8 cellular contexts compared by ENCODE assay signal in genomic region chr15:92831459-92832229, GRCh38.
DNase-seq lines count a peak whose midpoint lies in the region; ATAC-seq, FAIRE-seq and TF ChIP-seq lines count a peak whose summit lies in the region.

No MANE protein-coding gene starts in this region.

- H3K4me3 Mint-ChIP-seq in mesothelial cell of epicardium = peak overlapping the region; percentile 53

- peak overlapping the region; percentile 73 for H3K27ac ChIP-seq in H1 (ENCODE audit: low read depth, low read length)

- TF ChIP-seq POLR2A in H1 (IDR thresholded peaks at IDR 0.05; ENCODE audit: control extremely low read depth in 1 of 2, low read depth in 2 of 2, low read length in 2 of 2) = peak; percentile 67 to 90

- peak overlapping the region; percentile 36; the same call in 1 of the 2 replicates for H2BK20ac ChIP-seq in H1 (ENCODE audit: low read length)

- H3K79me2 ChIP-seq in H1 (ENCODE audit: control insufficient read depth in 1 of 2, insufficient read depth in 2 of 2, low read length in 2 of 2) = no peaks in the 10 kb centered on the region

- no peak overlapping the region; the same call in 1 of the 2 replicates for H3K18ac ChIP-seq in H1 (ENCODE audit: extremely low read depth, low read length)

- no peaks in the 10 kb centered on the region for H3K79me1 ChIP-seq in H1 (ENCODE audit: low read depth, low read length)

- no peak overlapping the region for H3K56ac ChIP-seq in H1 (replicated peaks; ENCODE audit: insufficient read length, low read depth, low read length)

- H3K4ac ChIP-seq in H1 (replicated peaks; ENCODE audit: insufficient read length, low read depth, low read length) = no peak overlapping the region

- peak overlapping the region; percentile 54 for H4K5ac ChIP-seq in H1 (ENCODE audit: insufficient read length, low read depth, low read length)

- CTCF ChIA-PET in H1 (lab: Charles Lee; ENCODE audit: partially characterized antibody) = interaction anchor here (0.6 to 3.7 kb wide), 8 partner anchors 9 to 39 kb away, joined by 3 to 14 read pairs (median 4); no protein-coding TSS in a partner anchor

- no peak overlapping the region for H3K23ac ChIP-seq in H1 (ENCODE audit: insufficient read length)

- no peak overlapping the region for H4K8ac ChIP-seq in H1 (ENCODE audit: extremely low read depth, insufficient read depth, low read length)

- no peaks in the 10 kb centered on the region for H3K9me3 Mint-ChIP-seq in mesothelial cell of epicardium

- H3K9ac ChIP-seq in H1 (replicated peaks in 1 of 4; ENCODE audit: extremely low read depth in 1 of 4, low read depth in 3 of 4, low read length in 3 of 4) = 0 out of 7 replicates have a peak overlapping the region, but pooled peaks of 1 of the 4 experiments have one; percentile 11

- H3K36me3 ChIP-seq in H1 (ENCODE audit: control insufficient read depth in 2 of 4, insufficient read depth in 4 of 4, low read length in 3 of 4) = no peaks in the 10 kb centered on the region

- no peaks in the 10 kb centered on the region for H3K9me3 ChIP-seq in H1 (ENCODE audit: insufficient read depth in 2 of 2, low read depth in 1 of 2, low read length in 1 of 2)

- peaks cover 3 to 15% (median 11%) of the 10 kb centered on the region in 4 experiments; a peak in 6 of 7 replicates for H3K4me1 ChIP-seq in H1 (replicated peaks in 1 of 4; ENCODE audit: control insufficient read depth in 3 of 4, insufficient read depth in 4 of 4, low read length in 3 of 4)

- H3K27ac Mint-ChIP-seq in mesothelial cell of epicardium = peak overlapping the region; percentile 99

- TF ChIP-seq CTCF in H1 (IDR thresholded peaks at IDR 0.05; ENCODE audit: control extremely low read depth in 1 of 3, insufficient read depth in 1 of 3, low read depth in 1 of 3, low read length in 3 of 3) = no peak
- TF ChIP-seq CTCF in mesothelial cell of epicardium (IDR thresholded peaks at IDR 0.05; ENCODE audit: unreplicated experiment) = no peak

- H2BK12ac ChIP-seq in H1 (ENCODE audit: low read depth, low read length) = 0 out of 2 replicates have a peak overlapping the region, but pooled peaks have one; percentile 64

- DNase-seq in COLO829 (ENCODE audit: low spot score) (peak; percentile 99), HT1080 (ENCODE audit: low read depth) (peak; percentile 100), NOMO-1 (lab: John Stamatoyannopoulos, UW; ENCODE audit: unreplicated experiment in 2 of 2) (peak; percentile 90 to 93), H1 (ENCODE audit: low read depth in 1 of 2, low spot score in 2 of 2) (peak; percentile 80 to 90), mesothelial cell of epicardium (ENCODE audit: low spot score in 2 of 2, unreplicated experiment in 2 of 2) (peak; percentile 55 to 80)
- peak; percentile 48 to 81 (median 68) for DNase-seq in activated CD8-positive, alpha-beta memory T cell treated with anti-CD3 and anti-CD28 coated beads for 48 hours (ENCODE audit: low read depth in 2 of 3, low spot score in 2 of 3)
- DNase-seq in stimulated activated CD8-positive, alpha-beta memory T cell treated with anti-CD3 and anti-CD28 coated beads, Interleukin-15, amount 100 ng/mL, for 4 hours (ENCODE audit: low read depth in 2 of 2) = peak; percentile 72 to 84

- H3K23me2 ChIP-seq in H1 (ENCODE audit: low read depth, low read length) = no peaks in the 10 kb centered on the region

- H3K36me3 Mint-ChIP-seq in mesothelial cell of epicardium = no peaks in the 10 kb centered on the region

- no peak overlapping the region for H2AFZ ChIP-seq in H1 (ENCODE audit: low read length)

- no peaks in the 10 kb centered on the region for H3K27me3 Mint-ChIP-seq in mesothelial cell of epicardium (ENCODE audit: low read depth)

- H2BK15ac ChIP-seq in H1 (ENCODE audit: low read length) = no peak overlapping the region

- peak overlapping the region; percentile 8 to 57; a peak in 3 of 4 replicates for H3K4me2 ChIP-seq in H1 (ENCODE audit: insufficient read depth in 1 of 2, low read depth in 2 of 2, low read length in 2 of 2)

- no peak overlapping the region for H2BK120ac ChIP-seq in H1 (replicated peaks; ENCODE audit: low read depth, low read length)

- H3K4me1 Mint-ChIP-seq in mesothelial cell of epicardium = peaks cover 40% of the 10 kb centered on the region

- TF ChIP-seq EP300 in H1 (IDR thresholded peaks at IDR 0.05; ENCODE audit: borderline replicate concordance in 1 of 2, low read depth in 2 of 2, low read length in 2 of 2) = peak in 1 of 2 experiments; percentile 62; a peak in 1 of 3 replicates

- H3K27me3 ChIP-seq in H1 (replicated peaks in 1 of 4; ENCODE audit: control insufficient read depth in 3 of 4, extremely low read depth in 1 of 4, insufficient read depth in 3 of 4, low read length in 3 of 4) = no peaks in the 10 kb centered on the region

- H3K4me3 ChIP-seq in H1 (ENCODE audit: extremely low read depth in 1 of 4, insufficient read depth in 2 of 4, low read depth in 3 of 4, low read length in 4 of 4) = peak overlapping the region in 1 of 4 experiments; percentile 41; a peak in 1 of 8 replicates

- H4K20me1 ChIP-seq in H1 (replicated peaks in 1 of 2; ENCODE audit: control insufficient read depth in 1 of 2, insufficient read depth in 2 of 2, low read length in 2 of 2) = no peaks in the 10 kb centered on the region

- peak; percentile 42 for FAIRE-seq in H1 (lab: Jason Lieb, UNC)

- POLR2A ChIA-PET in H1 (lab: Charles Lee; ENCODE audit: partially characterized antibody) = interaction anchor here (0.9 to 5.7 kb wide), 16 partner anchors 9 to 77 kb away, joined by 3 to 68 read pairs (median 6); partner anchors contain the start of gene CHD2

- no peak overlapping the region for H3K14ac ChIP-seq in H1 (ENCODE audit: insufficient read length)

- H4K91ac ChIP-seq in H1 (replicated peaks; ENCODE audit: insufficient read length, low read length) = no peak overlapping the region

- peak overlapping the region; percentile 82; the same call in 1 of the 2 replicates for H2BK5ac ChIP-seq in H1 (ENCODE audit: low read depth, low read length)

- WGBS in H1 (ENCODE audit: extremely low coverage in 1 of 2, insufficient coverage in 1 of 2, insufficient read length in 1 of 2, insufficient replicate concordance in 2 of 2, low coverage in 1 of 2, low lambda C conversion rate in 2 of 2, missing lambda C conversion rate in 1 of 2), 2 experiments = 9% methylated on average over 12 of the region's 12 CpGs; no CpG with 5 or more reads in 1 of the 2 experiments

- peak; percentile 36 to 42 for TF ChIP-seq RAD21 in H1 (IDR thresholded peaks at IDR 0.05 in 1 of 2, conservative IDR thresholded peaks at IDR 0.05 in 1 of 2; ENCODE audit: low read depth in 2 of 2, low read length in 2 of 2)

- ATAC-seq in GM21367 (IDR thresholded peaks at IDR 0.05; ENCODE audit: unreplicated experiment) = peak; percentile 95

- no peak overlapping the region for H2AK5ac ChIP-seq in H1 (ENCODE audit: low read depth, low read length)

TF ChIP-seq in H1, 55 proteins besides CTCF, POLR2A, EP300 and RAD21 (continues in another document):
- TF ChIP-seq GTF2F1 (IDR thresholded peaks at IDR 0.05; ENCODE audit: borderline replicate concordance, low read depth, low read length) (no peak), TCF12 (IDR thresholded peaks at IDR 0.05; ENCODE audit: low read depth, low read length) (peak; percentile 84), SRF (IDR thresholded peaks at IDR 0.05; ENCODE audit: low read depth, low read length) (no peak; the same call in 1 of the 2 replicates), EZH2 (IDR thresholded peaks at IDR 0.05; ENCODE audit: low read depth, low read length, severe bottlenecking) (no peak), CEBPB (IDR thresholded peaks at IDR 0.05; ENCODE audit: low read depth, low read length) (no peak), BRCA1 (IDR thresholded peaks at IDR 0.05; ENCODE audit: low read depth, low read length) (no peak), ZNF274 (IDR thresholded peaks at IDR 0.05; ENCODE audit: borderline replicate concordance, extremely low read depth, low read length) (no peak), GABPA (IDR thresholded peaks at IDR 0.05; ENCODE audit: borderline replicate concordance, insufficient read depth, low read length) (no peak), NANOG (IDR thresholded peaks at IDR 0.05; ENCODE audit: insufficient read depth, low read depth, low read length, poor library complexity, severe bottlenecking) (no peak), HDAC6 (IDR thresholded peaks at IDR 0.05; ENCODE audit: low read depth, low read length) (no peak), JUND (IDR thresholded peaks at IDR 0.05; ENCODE audit: low read length) (peak; percentile 100), CBX8 (IDR thresholded peaks at IDR 0.05; ENCODE audit: borderline replicate concordance, low read depth, low read length) (no peak), SAP30 (IDR thresholded peaks at IDR 0.05; ENCODE audit: insufficient read depth, insufficient replicate concordance, low read length) (no peak), KDM5A (IDR thresholded peaks at IDR 0.05; ENCODE audit: low read length) (no peak), SIRT6 (IDR thresholded peaks at IDR 0.05; ENCODE audit: low read length) (no peak), CREB1 (IDR thresholded peaks at IDR 0.05) (peak; percentile 47; the same call in 1 of the 2 replicates)
